17 cellular contexts compared by ENCODE assay signal in genomic region chr13:99346328-99347070, GRCh38. TPM values are rescaled to one million over a fixed set of nuclear protein-coding genes. Genes with fewer than 3 reads are reported as not detected.
DNase-seq lines count a peak whose midpoint lies in the region; ATAC-seq and TF ChIP-seq lines count a peak whose summit lies in the region.
"Had no signal": no experiment of that assay in that cellular context is flagged by ENCODE, and none has a peak within 500 bp of the region (broad histone marks: within the 10 kb centered on the region; RNA-seq: fewer than 3 reads in every experiment).

No MANE protein-coding gene starts in this region.

- H3K4me1 Mint-ChIP-seq in activated CD4-positive, alpha-beta T cell treated with anti-CD3 and anti-CD28 coated beads, Interleukin-2, amount 10 ng/mL, durations not matched to agents 24 days and 14 days, result peaks cover 19% of the 10 kb centered on the region
- H3K4me1 Mint-ChIP-seq in IgD-negative memory B cell, result peaks cover 30 to 46% (median 43%) of the 10 kb centered on the region in 3 donors
- H3K4me1 Mint-ChIP-seq in progenitor cell of endocrine pancreas (ENCODE audit: low read depth), result no peaks in the 10 kb centered on the region

- DNase-seq in activated CD4-positive, alpha-beta T cell treated with anti-CD3 and anti-CD28 coated beads, Interleukin-2, amount 10 ng/mL, durations not matched to agents 24 days and 14 days, result peak; percentile 48
- no peak for DNase-seq in activated CD4-positive, alpha-beta T cell treated with anti-CD3 and anti-CD28 coated beads, Interleukin-2, amount 50 U/mL, for 48 hours
- DNase-seq in effector memory CD4-positive, alpha-beta T cell, result no peak
- no peak for DNase-seq in progenitor cell of endocrine pancreas (ENCODE audit: low spot score, unreplicated experiment)
- no peak for DNase-seq in NCI-H748 (lab: John Stamatoyannopoulos, UW; ENCODE audit: unreplicated experiment)
- DNase-seq in iPS-NIHi7 (ENCODE audit: extremely low spot score), result no peak
- DNase-seq: activated CD4-positive, alpha-beta memory T cell treated with anti-CD3 and anti-CD28 coated beads for 36 hours; esophagus squamous epithelium; head of caudate nucleus; NCI-H774; spleen; upper lobe of left lung had no signal

- TF ChIP-seq CTCF in progenitor cell of endocrine pancreas (IDR thresholded peaks at IDR 0.05; ENCODE audit: unreplicated experiment), result no peak

- no peak overlapping the region for H3K4me3 ChIP-seq in effector memory CD4-positive, alpha-beta T cell (ENCODE audit: insufficient read depth, low read depth, low read length, poor library complexity, severe bottlenecking)
- H3K4me3 ChIP-seq: esophagus squamous epithelium, spleen, upper lobe of left lung had no signal

- H3K9me3 Mint-ChIP-seq in activated CD4-positive, alpha-beta T cell treated with anti-CD3 and anti-CD28 coated beads, Interleukin-2, amount 10 ng/mL, durations not matched to agents 24 days and 14 days, result no peaks in the 10 kb centered on the region
- H3K9me3 Mint-ChIP-seq in IgD-negative memory B cell (no peaks in the 10 kb centered on the region), progenitor cell of endocrine pancreas (ENCODE audit: low read depth) (no peaks in the 10 kb centered on the region)
- H3K9me3 Mint-ChIP-seq: activated CD4-positive, alpha-beta memory T cell treated with anti-CD3 and anti-CD28 coated beads for 36 hours; nephron had no signal

- peaks cover 32% of the 10 kb centered on the region for H3K4me1 ChIP-seq in effector memory CD4-positive, alpha-beta T cell (ENCODE audit: control insufficient read depth, insufficient read depth, low read length, poor library complexity, severe bottlenecking)
- H3K4me1 ChIP-seq: esophagus squamous epithelium, upper lobe of left lung had no signal

- H3K36me3 Mint-ChIP-seq in activated CD4-positive, alpha-beta T cell treated with anti-CD3 and anti-CD28 coated beads, Interleukin-2, amount 10 ng/mL, durations not matched to agents 24 days and 14 days (ENCODE audit: low read depth), result peaks cover 65% of the 10 kb centered on the region
- H3K36me3 Mint-ChIP-seq in IgD-negative memory B cell, result peaks cover 24% of the 10 kb centered on the region
- peaks cover 19% of the 10 kb centered on the region for H3K36me3 Mint-ChIP-seq in progenitor cell of endocrine pancreas (ENCODE audit: insufficient read depth)

- H3K27me3 ChIP-seq in effector memory CD4-positive, alpha-beta T cell (replicated peaks; ENCODE audit: control insufficient read depth, insufficient read depth, low read length, poor library complexity, severe bottlenecking), result no peaks in the 10 kb centered on the region
- H3K27me3 ChIP-seq: esophagus squamous epithelium, spleen, upper lobe of left lung had no signal

- no peak for ATAC-seq in HG02642 (IDR thresholded peaks at IDR 0.05; ENCODE audit: poor library complexity, unreplicated experiment)
- ATAC-seq: Panc1 had no signal

- intact Hi-C loops in activated CD4-positive, alpha-beta T cell treated with anti-CD3 and anti-CD28 coated beads, Interleukin-2, amount 10 ng/mL, durations not matched to agents 24 days and 14 days (cut with micrococcal nuclease), result no loop called here

- no peaks in the 10 kb centered on the region for H3K9me3 ChIP-seq in effector memory CD4-positive, alpha-beta T cell (ENCODE audit: control insufficient read depth, low read length)
- H3K9me3 ChIP-seq: esophagus squamous epithelium, spleen, upper lobe of left lung had no signal

- H3K27me3 Mint-ChIP-seq in activated CD4-positive, alpha-beta T cell treated with anti-CD3 and anti-CD28 coated beads, Interleukin-2, amount 10 ng/mL, durations not matched to agents 24 days and 14 days, result no peaks in the 10 kb centered on the region
- H3K27me3 Mint-ChIP-seq in IgD-negative memory B cell (no peaks in the 10 kb centered on the region), progenitor cell of endocrine pancreas (no peaks in the 10 kb centered on the region)
- H3K27me3 Mint-ChIP-seq: activated CD4-positive, alpha-beta memory T cell treated with anti-CD3 and anti-CD28 coated beads for 36 hours had no signal

- H3K27ac Mint-ChIP-seq in activated CD4-positive, alpha-beta T cell treated with anti-CD3 and anti-CD28 coated beads, Interleukin-2, amount 10 ng/mL, durations not matched to agents 24 days and 14 days, result no peak overlapping the region
- peak overlapping the region; percentile 13 to 90 (median 81) for H3K27ac Mint-ChIP-seq in IgD-negative memory B cell
- H3K27ac Mint-ChIP-seq in progenitor cell of endocrine pancreas, result peak overlapping the region; percentile 1
- H3K27ac Mint-ChIP-seq: activated CD4-positive, alpha-beta memory T cell treated with anti-CD3 and anti-CD28 coated beads for 36 hours; nephron had no signal

- H3K27ac ChIP-seq in effector memory CD4-positive, alpha-beta T cell (ENCODE audit: insufficient read depth, low read length, poor library complexity, severe bottlenecking), result peak overlapping the region; percentile 44
- H3K27ac ChIP-seq: esophagus squamous epithelium, upper lobe of left lung had no signal

- H3K4me3 Mint-ChIP-seq in activated CD4-positive, alpha-beta T cell treated with anti-CD3 and anti-CD28 coated beads, Interleukin-2, amount 10 ng/mL, durations not matched to agents 24 days and 14 days, result no peak overlapping the region
- peak overlapping the region in 2 of 4 donors; percentile 45 to 77 for H3K4me3 Mint-ChIP-seq in IgD-negative memory B cell
- H3K4me3 Mint-ChIP-seq in progenitor cell of endocrine pancreas (ENCODE audit: low read depth), result no peak overlapping the region
- H3K4me3 Mint-ChIP-seq: activated CD4-positive, alpha-beta memory T cell treated with anti-CD3 and anti-CD28 coated beads for 36 hours; nephron had no signal

- H3K36me3 ChIP-seq in effector memory CD4-positive, alpha-beta T cell (ENCODE audit: control insufficient read depth, insufficient read depth, low read length), result peaks cover 36% of the 10 kb centered on the region

RNA-seq across cellular contexts. Expression of gene GPR183, which starts 39.3 kb away (rescaled TPM):
- total RNA-seq in activated CD4-positive, alpha-beta T cell treated with anti-CD3 and anti-CD28 coated beads, Interleukin-2, amount 10 ng/mL, durations not matched to agents 24 days and 14 days, result 36.8 and 37.1 TPM in 2 replicates
- polyA plus RNA-seq in IgD-negative memory B cell, result 494 TPM
- not detected in 2 replicates for total RNA-seq in progenitor cell of endocrine pancreas
- total RNA-seq: pulmonary artery endothelial cell had no signal

Comparison
In these comparisons a context has a peak if more than half of its experiments do, and no peak if none do; other contexts are left out.
1. RNA of gene GPR183, which starts 39.3 kb away (total RNA-seq): 36.8 to 37.1 TPM in activated CD4-positive, alpha-beta T cell treated with anti-CD3 and anti-CD28 coated beads, Interleukin-2, amount 10 ng/mL, durations not matched to agents 24 days and 14 days; not detected in progenitor cell of endocrine pancreas; every median in the first group is over 10 times any median in the second.